In the genomic region with DNA sequence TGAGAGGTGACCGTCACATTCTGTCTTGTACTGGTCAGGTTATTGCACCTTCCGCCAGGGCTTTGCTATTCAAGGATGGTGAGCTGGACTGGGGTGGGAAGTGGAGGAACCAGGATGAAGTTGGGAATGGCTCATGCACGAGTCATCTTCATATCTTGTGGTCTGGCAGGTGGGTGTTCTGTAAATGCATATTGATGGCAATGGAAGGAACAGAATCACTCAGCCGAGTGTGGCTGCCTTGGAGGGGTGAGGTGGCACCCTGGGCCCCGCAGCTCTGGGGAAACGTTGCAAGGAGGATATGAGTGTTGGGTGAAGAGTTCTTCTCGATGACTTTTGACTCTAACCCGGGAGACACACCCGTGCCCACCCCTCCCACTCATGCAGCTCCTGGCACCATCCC, we compare ENCODE assay signal across 22 cellular contexts. TPM values are rescaled to one million over a fixed set of nuclear protein-coding genes. Genes with fewer than 3 reads are reported as not detected.
A peak's percentile ranks its signal among the peaks of the same experiment; 100 is the strongest.
DNase-seq lines count a peak whose midpoint lies in the region; FAIRE-seq and TF ChIP-seq lines count a peak whose summit lies in the region.
"Had no signal": no experiment of that assay in that cellular context is flagged by ENCODE, and none has a peak within 500 bp of the region (broad histone marks: within the 10 kb centered on the region; RNA-seq: fewer than 3 reads in every experiment).

No MANE protein-coding gene starts in this region.

- H3K4me1 ChIP-seq in prostate gland (replicated peaks): no peaks in the 10 kb centered on the region
- H3K4me1 ChIP-seq in kidney (ENCODE audit: control insufficient read depth in 1 of 2, insufficient read depth in 1 of 2, low read depth in 1 of 2, low read length in 2 of 2): no peaks in the 10 kb centered on the region

- H3K9me3 ChIP-seq in prostate gland (no peaks in the 10 kb centered on the region), kidney (ENCODE audit: control insufficient read depth in 1 of 2, low read length in 2 of 2) (no peaks in the 10 kb centered on the region)
- H3K9me3 ChIP-seq: ascending aorta had no signal

- FAIRE-seq in bronchial epithelial cell (lab: Jason Lieb, UNC): no peak
- FAIRE-seq in kidney (lab: Jason Lieb, UNC): no peak
- FAIRE-seq: colon, HTR-8/SVneo had no signal

- H3K4me3 ChIP-seq in bronchial epithelial cell (ENCODE audit: low read depth, low read length) (no peak overlapping the region), prostate gland (no peak overlapping the region), kidney (ENCODE audit: low read length in 2 of 2) (no peak overlapping the region)
- H3K4me3 ChIP-seq: ascending aorta had no signal

- no peak overlapping the region for H3K9ac ChIP-seq in kidney (ENCODE audit: low read length in 2 of 2)

- H3K27me3 ChIP-seq in bronchial epithelial cell (ENCODE audit: control insufficient read depth, insufficient read depth, low read length) (no peaks in the 10 kb centered on the region), prostate gland (replicated peaks; ENCODE audit: insufficient read depth) (no peaks in the 10 kb centered on the region)
- H3K27me3 ChIP-seq: ascending aorta had no signal

- TF ChIP-seq CTCF in bronchial epithelial cell (IDR thresholded peaks at IDR 0.05; ENCODE audit: insufficient read depth, low read length, severe bottlenecking) (no peak), prostate gland (IDR thresholded peaks at IDR 0.05) (no peak), kidney (IDR thresholded peaks at IDR 0.05; ENCODE audit: borderline replicate concordance, extremely low read depth, insufficient read depth) (no peak)

- 79% methylated on average over 9 of the region's 9 CpGs for WGBS in prostate gland

- H3K27ac ChIP-seq in prostate gland: no peak overlapping the region
- no peak overlapping the region for H3K27ac ChIP-seq in kidney (ENCODE audit: low read depth in 2 of 2, low read length in 2 of 2)
- H3K27ac ChIP-seq: ascending aorta, WERI-Rb-1 had no signal

- no peaks in the 10 kb centered on the region for H3K36me3 ChIP-seq in bronchial epithelial cell (ENCODE audit: control insufficient read depth, insufficient read depth, low read length)
- no peaks in the 10 kb centered on the region for H3K36me3 ChIP-seq in prostate gland
- H3K36me3 ChIP-seq in kidney (ENCODE audit: control insufficient read depth in 1 of 2, insufficient read depth in 2 of 2, low read length in 2 of 2): no peaks in the 10 kb centered on the region
- H3K36me3 ChIP-seq: ascending aorta, WERI-Rb-1 had no signal

- intact Hi-C loops in prostate gland (cut with DNase I): no loop called here
- intact Hi-C loops in kidney (cut with DNase I): no loop called here

- no peak for TF ChIP-seq POLR2A in prostate gland (IDR thresholded peaks at IDR 0.05)

- peak; percentile 34 to 53 for DNase-seq in activated T-cell treated with anti-CD3 and anti-CD28 coated beads, Interleukin-2, amount 50 U/mL, for 48 hours
- no peak for DNase-seq in activated T-cell treated with anti-CD3 and anti-CD28 coated beads, Interleukin-2, amount 50 U/mL, for 1 hour
- DNase-seq in LoVo (ENCODE audit: low spot score) (peak; percentile 29), bronchial epithelial cell (ENCODE audit: low read depth) (peak; percentile 80), renal cortical epithelial cell (ENCODE audit: low read depth) (peak; percentile 45), nucleus accumbens (lab: John Stamatoyannopoulos, UW) (no peak), prostate gland (ENCODE audit: low spot score) (no peak), kidney (no peak)
- DNase-seq: activated naive CD4-positive, alpha-beta T cell; CD8-positive, alpha-beta memory T cell; DMS79; H7; head of caudate nucleus; naive thymus-derived CD4-positive, alpha-beta T cell; NCI-H1436 treated with DMSO at 0.1 percent for 48 hours; substantia nigra; T-cell; WERI-Rb-1 had no signal

RNA-seq across cellular contexts. Expression of gene NEU2, which starts 1.2 kb away (rescaled TPM):
- not detected in 2 replicates for total RNA-seq in bronchial epithelial cell
- total RNA-seq in renal cortical epithelial cell: not detected in 2 replicates
- total RNA-seq in prostate gland: not detected
- not detected for total RNA-seq in kidney
- not detected for polyA plus RNA-seq in kidney (ENCODE audit: insufficient read depth, low read depth, low replicate concordance)
- total RNA-seq: ascending aorta; CD8-positive, alpha-beta memory T cell; H7; naive thymus-derived CD4-positive, alpha-beta T cell; pulmonary artery endothelial cell; T-cell had no signal
- polyA plus RNA-seq: CD8-positive, alpha-beta memory T cell; naive thymus-derived CD4-positive, alpha-beta T cell had no signal

RNA-seq across cellular contexts. Expression of gene NGEF, which starts 20.6 kb away (rescaled TPM):
- total RNA-seq in bronchial epithelial cell (0.53 and 6.1 TPM in 2 replicates), renal cortical epithelial cell (0.35 and 0.75 TPM in 2 replicates), prostate gland (10 to 100 TPM in 1 of 2 donors, 1 to 10 TPM in 1; 2.0 to 19.0 TPM), kidney (4.8 TPM)
- 5.3 TPM for polyA plus RNA-seq in kidney (ENCODE audit: insufficient read depth, low read depth, low replicate concordance)
- total RNA-seq: naive thymus-derived CD4-positive, alpha-beta T cell had no signal
- polyA plus RNA-seq: CD8-positive, alpha-beta memory T cell; naive thymus-derived CD4-positive, alpha-beta T cell had no signal

RNA-seq across cellular contexts. Expression of gene INPP5D, which starts 26.5 kb away (rescaled TPM):
- total RNA-seq in bronchial epithelial cell: 24.1 and 26.6 TPM in 2 replicates
- 1.2 and 9.7 TPM in 2 replicates for total RNA-seq in renal cortical epithelial cell
- 10 to 100 TPM; 11.4 to 18.8 TPM for total RNA-seq in prostate gland
- total RNA-seq in kidney: 29.6 TPM
- polyA plus RNA-seq in kidney (ENCODE audit: insufficient read depth, low read depth, low replicate concordance): 2.6 TPM

Comparison
In these comparisons a context has a peak if more than half of its experiments do, and no peak if none do; other contexts are left out.
1. DNase-seq: peak in activated T-cell treated with anti-CD3 and anti-CD28 coated beads, Interleukin-2, amount 50 U/mL, for 48 hours (2 of 2), LoVo (single experiment), bronchial epithelial cell (single experiment) and renal cortical epithelial cell (single experiment); none in activated T-cell treated with anti-CD3 and anti-CD28 coated beads, Interleukin-2, amount 50 U/mL, for 1 hour (single experiment), nucleus accumbens (0 of 56), prostate gland (single experiment) and kidney (single experiment).